Comparison of ENCODE assay signal across 17 cellular contexts in genomic region chr1:240031414-240031813, GRCh38.
A peak's percentile ranks its signal among the peaks of the same experiment; 100 is the strongest.
DNase-seq lines count a peak whose midpoint lies in the region; ATAC-seq, FAIRE-seq and TF ChIP-seq lines count a peak whose summit lies in the region.
"Had no signal": no experiment of that assay in that cellular context is flagged by ENCODE, and none has a peak within 500 bp of the region (broad histone marks: within the 10 kb centered on the region; RNA-seq: fewer than 3 reads in every experiment).

No MANE protein-coding gene starts in this region.

- H3K27ac Mint-ChIP-seq in astrocyte (ENCODE audit: unreplicated experiment): peak overlapping the region; percentile 81
- H3K27ac Mint-ChIP-seq: activated naive CD8-positive, alpha-beta T cell treated with anti-CD3 and anti-CD28 coated beads for 36 hours; nephron; stimulated activated naive CD8-positive, alpha-beta T cell treated with anti-CD3 and anti-CD28 coated beads, Interleukin-15, Interleukin-2, amounts not matched to agents 100 ng/mL and 50 ng/mL, for 24 hours; WTC11 had no signal

- TF ChIP-seq POLR2A in sigmoid colon (IDR thresholded peaks at IDR 0.05): no peak

- H3K9ac ChIP-seq in astrocyte (ENCODE audit: low read length): peak overlapping the region; percentile 34

- intact Hi-C loops in left ventricle myocardium superior (cut with micrococcal nuclease): no loop called here
- intact Hi-C loops in sigmoid colon (cut with DNase I): no loop called here

- peaks cover 21% of the 10 kb centered on the region for H3K4me1 ChIP-seq in astrocyte (ENCODE audit: insufficient read depth, low read length)
- H3K4me1 ChIP-seq in sigmoid colon: peaks cover 0 to 6% (median 0%) of the 10 kb centered on the region in 4 donors
- H3K4me1 ChIP-seq: gastrocnemius medialis, right lobe of liver had no signal

- H3K27me3 ChIP-seq in astrocyte (ENCODE audit: insufficient read depth, low read length) (no peaks in the 10 kb centered on the region), kidney epithelial cell (ENCODE audit: control insufficient read depth, insufficient read depth, low read length) (no peaks in the 10 kb centered on the region), sigmoid colon (no peaks in the 10 kb centered on the region)
- H3K27me3 ChIP-seq: gastrocnemius medialis, right lobe of liver had no signal

- H3K27ac ChIP-seq in astrocyte (ENCODE audit: low read depth, low read length): peak overlapping the region; percentile 83
- no peak overlapping the region for H3K27ac ChIP-seq in sigmoid colon
- H3K27ac ChIP-seq: gastrocnemius medialis, right lobe of liver had no signal

- no peak overlapping the region for H3K4me3 Mint-ChIP-seq in astrocyte (ENCODE audit: unreplicated experiment)
- H3K4me3 Mint-ChIP-seq: activated naive CD8-positive, alpha-beta T cell treated with anti-CD3 and anti-CD28 coated beads for 36 hours; nephron; stimulated activated naive CD8-positive, alpha-beta T cell treated with anti-CD3 and anti-CD28 coated beads, Interleukin-15, Interleukin-2, amounts not matched to agents 100 ng/mL and 50 ng/mL, for 24 hours; WTC11 had no signal

- FAIRE-seq in astrocyte (lab: Jason Lieb, UNC): peak; percentile 94
- FAIRE-seq: kidney had no signal

- 21 to 71% methylated on average over 3 of the region's 3 CpGs for WGBS in sigmoid colon, 2 donors

- H3K9me3 ChIP-seq in astrocyte (ENCODE audit: insufficient read depth, low read depth, low read length) (no peaks in the 10 kb centered on the region), sigmoid colon (no peaks in the 10 kb centered on the region)
- H3K9me3 ChIP-seq: gastrocnemius medialis, right lobe of liver had no signal

- DNase-seq in HEK293T (ENCODE audit: extremely low spot score): no peak
- peak; percentile 73 for DNase-seq in astrocyte (ENCODE audit: low read depth)
- DNase-seq in kidney epithelial cell (ENCODE audit: low read depth): peak; percentile 7
- no peak for DNase-seq in left ventricle myocardium superior
- DNase-seq in sigmoid colon: no peak
- DNase-seq: activated CD8-positive, alpha-beta memory T cell treated with anti-CD3 and anti-CD28 coated beads, Interleukin-2, amount 50 U/mL, for 4 hours; activated naive CD8-positive, alpha-beta T cell treated with anti-CD3 and anti-CD28 coated beads for 36 hours; cortex of kidney; gastrocnemius medialis; kidney; NCI-H1048; right lobe of liver had no signal

- ATAC-seq in HG03460 (IDR thresholded peaks at IDR 0.05; ENCODE audit: unreplicated experiment) (no peak), left ventricle myocardium superior (no peak), GM21447 (IDR thresholded peaks at IDR 0.05; ENCODE audit: unreplicated experiment) (no peak)
- ATAC-seq: gastrocnemius medialis, right lobe of liver, WTC11 had no signal

- POLR2A ChIA-PET in HEK293T (lab: Yijun Ruan, JAX): no interaction called here

- CTCF ChIA-PET in HEK293T (lab: Yijun Ruan, JAX): no interaction called here

- TF ChIP-seq CTCF in astrocyte (IDR thresholded peaks at IDR 0.05; ENCODE audit: insufficient read depth, low read depth, low read length) (no peak), kidney epithelial cell (IDR thresholded peaks at IDR 0.05; ENCODE audit: insufficient read depth, low read length, poor library complexity, severe bottlenecking) (no peak), sigmoid colon (IDR thresholded peaks at IDR 0.05) (no peak)

- H3K79me2 ChIP-seq in astrocyte (ENCODE audit: insufficient read depth, low read length): no peaks in the 10 kb centered on the region

- H3K4me2 ChIP-seq in astrocyte (ENCODE audit: low read length): peak overlapping the region; percentile 64

- no peaks in the 10 kb centered on the region for H3K9me3 Mint-ChIP-seq in astrocyte (ENCODE audit: unreplicated experiment)
- H3K9me3 Mint-ChIP-seq: stimulated activated naive CD8-positive, alpha-beta T cell treated with anti-CD3 and anti-CD28 coated beads, Interleukin-15, Interleukin-2, amounts not matched to agents 100 ng/mL and 50 ng/mL, for 24 hours had no signal

- no peak overlapping the region for H3K4me3 ChIP-seq in astrocyte (ENCODE audit: insufficient read depth, low read depth, low read length)
- H3K4me3 ChIP-seq in kidney epithelial cell (ENCODE audit: low read depth, low read length): no peak overlapping the region
- no peak overlapping the region for H3K4me3 ChIP-seq in sigmoid colon
- H3K4me3 ChIP-seq: gastrocnemius medialis, right lobe of liver had no signal

- peaks cover 30% of the 10 kb centered on the region for H3K4me1 Mint-ChIP-seq in astrocyte (ENCODE audit: low read depth, unreplicated experiment)
- H3K4me1 Mint-ChIP-seq: activated naive CD8-positive, alpha-beta T cell treated with anti-CD3 and anti-CD28 coated beads for 36 hours had no signal

- H3K36me3 ChIP-seq in astrocyte (ENCODE audit: insufficient read depth, low read length) (no peaks in the 10 kb centered on the region), kidney epithelial cell (ENCODE audit: control insufficient read depth, insufficient read depth, low read length) (no peaks in the 10 kb centered on the region), sigmoid colon (no peaks in the 10 kb centered on the region)
- H3K36me3 ChIP-seq: gastrocnemius medialis, right lobe of liver had no signal

- no peak for TF ChIP-seq EP300 in sigmoid colon (IDR thresholded peaks at IDR 0.05)

- H3K36me3 Mint-ChIP-seq in astrocyte (ENCODE audit: low read depth, unreplicated experiment): no peaks in the 10 kb centered on the region
- H3K36me3 Mint-ChIP-seq: activated naive CD8-positive, alpha-beta T cell treated with anti-CD3 and anti-CD28 coated beads for 36 hours had no signal

- no peak overlapping the region for H2AFZ ChIP-seq in astrocyte (ENCODE audit: low read depth, low read length)

- H4K20me1 ChIP-seq in astrocyte (ENCODE audit: insufficient read depth, low read length): no peaks in the 10 kb centered on the region

- no peaks in the 10 kb centered on the region for H3K27me3 Mint-ChIP-seq in astrocyte (ENCODE audit: low read depth, unreplicated experiment)
- H3K27me3 Mint-ChIP-seq: activated naive CD8-positive, alpha-beta T cell treated with anti-CD3 and anti-CD28 coated beads for 36 hours had no signal

TF ChIP-seq in HEK293T, 16 proteins besides CTCF, POLR2A, EP300 and RAD21:
- TF ChIP-seq, protein P1, sequence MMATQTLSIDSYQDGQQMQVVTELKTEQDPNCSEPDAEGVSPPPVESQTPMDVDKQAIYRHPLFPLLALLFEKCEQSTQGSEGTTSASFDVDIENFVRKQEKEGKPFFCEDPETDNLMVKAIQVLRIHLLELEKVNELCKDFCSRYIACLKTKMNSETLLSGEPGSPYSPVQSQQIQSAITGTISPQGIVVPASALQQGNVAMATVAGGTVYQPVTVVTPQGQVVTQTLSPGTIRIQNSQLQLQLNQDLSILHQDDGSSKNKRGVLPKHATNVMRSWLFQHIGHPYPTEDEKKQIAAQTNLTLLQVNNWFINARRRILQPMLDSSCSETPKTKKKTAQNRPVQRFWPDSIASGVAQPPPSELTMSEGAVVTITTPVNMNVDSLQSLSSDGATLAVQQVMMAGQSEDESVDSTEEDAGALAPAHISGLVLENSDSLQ (IDR thresholded peaks at IDR 0.05): peak; percentile 37; the same call in 1 of the 2 replicates
- no peak for TF ChIP-seq SP1 (IDR thresholded peaks at IDR 0.05)
- no peak for TF ChIP-seq BHLHE40 (IDR thresholded peaks at IDR 0.05; ENCODE audit: borderline replicate concordance)
- TF ChIP-seq ARNT (IDR thresholded peaks at IDR 0.05): no peak

Comparison
In these comparisons a context has a peak if more than half of its experiments do, and no peak if none do; other contexts are left out.
1. DNase-seq: peak in astrocyte (single experiment) and kidney epithelial cell (single experiment); none in HEK293T (single experiment), left ventricle myocardium superior (single experiment) and sigmoid colon (single experiment).